ENCODE assay signal across 15 cellular contexts in genomic region chr10:129730993-129731325, GRCh38.
"Had no signal": no experiment of that assay in that cellular context is flagged by ENCODE, and none has a peak within 500 bp of the region (broad histone marks: within the 10 kb centered on the region; RNA-seq: fewer than 3 reads in every experiment).

No MANE protein-coding gene starts in this region.

- H3K4me1 Mint-ChIP-seq: immature natural killer cell; naive thymus-derived CD4-positive, alpha-beta T cell; nephron progenitor cell had no signal

- H3K27me3 ChIP-seq: heart right ventricle had no signal

- H3K4me3 Mint-ChIP-seq: dendritic cell treated with granulocyte-macrophage colony-stimulating factor and Interleukin-4, amounts not matched to agents 40 ng/mL and 50 ng/mL, for 4 days; effector memory CD8-positive, alpha-beta T cell; immature natural killer cell; nephron progenitor cell had no signal

- DNase-seq: effector memory CD8-positive, alpha-beta T cell; erythroblast; heart right ventricle; hypothalamus; immature natural killer cell; kidney; left colon; left ventricle myocardium superior; mesenchymal stem cell; naive thymus-derived CD4-positive, alpha-beta T cell; nephron progenitor cell; stimulated activated naive CD4-positive, alpha-beta T cell treated with Interleukin-2 at 50 U/mL for 16 hours; trophoblast cell had no signal

- H3K27me3 Mint-ChIP-seq: dendritic cell treated with granulocyte-macrophage colony-stimulating factor and Interleukin-4, amounts not matched to agents 40 ng/mL and 50 ng/mL, for 4 days; effector memory CD8-positive, alpha-beta T cell; naive thymus-derived CD4-positive, alpha-beta T cell had no signal

- H3K4me1 ChIP-seq: heart right ventricle had no signal

- ATAC-seq: effector memory CD8-positive, alpha-beta T cell; heart right ventricle; left colon; left ventricle myocardium superior; naive thymus-derived CD4-positive, alpha-beta T cell; sciatic nerve had no signal

- H3K27ac Mint-ChIP-seq: dendritic cell treated with granulocyte-macrophage colony-stimulating factor and Interleukin-4, amounts not matched to agents 40 ng/mL and 50 ng/mL, for 4 days; effector memory CD8-positive, alpha-beta T cell; immature natural killer cell; naive thymus-derived CD4-positive, alpha-beta T cell had no signal

- H3K27ac ChIP-seq: heart right ventricle had no signal
